ENCODE assay signal across 25 cellular contexts in the genomic region with DNA sequence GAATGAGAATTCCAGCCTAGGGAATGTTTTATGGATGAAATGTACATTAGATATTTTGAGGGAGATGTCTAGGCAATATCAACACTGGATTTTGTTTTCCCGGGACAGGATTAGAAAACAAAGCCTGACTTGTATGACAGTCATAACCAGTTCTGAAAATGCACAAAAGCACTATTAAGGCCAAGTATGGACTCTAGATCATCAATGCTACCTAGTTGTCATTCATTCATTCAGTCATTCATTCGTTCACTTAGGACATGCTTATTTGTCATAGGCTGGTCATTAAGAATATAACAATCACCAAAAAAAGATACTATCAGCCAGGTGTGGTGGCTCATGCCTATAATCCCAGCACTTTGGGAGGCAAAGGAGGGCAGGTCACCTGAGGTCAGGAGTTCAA.
A peak's percentile ranks its signal among the peaks of the same experiment; 100 is the strongest.
DNase-seq lines count a peak whose midpoint lies in the region; ATAC-seq, FAIRE-seq and TF ChIP-seq lines count a peak whose summit lies in the region.
"Had no signal": no experiment of that assay in that cellular context is flagged by ENCODE, and none has a peak within 500 bp of the region (broad histone marks: within the 10 kb centered on the region; RNA-seq: fewer than 3 reads in every experiment).

No MANE protein-coding gene starts in this region.

- H3F3A ChIP-seq in OCI-LY1 (ENCODE audit: insufficient read depth, low read length) (no peaks in the 10 kb centered on the region), SU-DHL-6 (ENCODE audit: insufficient read depth) (peaks cover 21% of the 10 kb centered on the region)

- BruUV-seq in K562 (replicated peaks; lab: Mats Ljungman, UMichigan), result no TSS peak

- WGBS in K562 (ENCODE audit: insufficient coverage, low coverage, missing lambda C conversion rate), result 3% methylated on average over 2 of the region's 2 CpGs

- H3K27me3 ChIP-seq in OCI-LY1 (ENCODE audit: insufficient read depth, low read length) (no peaks in the 10 kb centered on the region), SU-DHL-6 (ENCODE audit: low read length) (no peaks in the 10 kb centered on the region), K562 (ENCODE audit: control insufficient read depth in 2 of 2, insufficient read depth in 2 of 2, low read length in 2 of 2) (no peaks in the 10 kb centered on the region)
- H3K27me3 ChIP-seq: BE2C, BLaER1 had no signal

- H3K79me2 ChIP-seq in OCI-LY1 (ENCODE audit: insufficient read depth, low read length) (no peaks in the 10 kb centered on the region), SU-DHL-6 (ENCODE audit: insufficient read depth, low read length) (no peaks in the 10 kb centered on the region), K562 (ENCODE audit: control insufficient read depth, insufficient read depth, low read length) (no peaks in the 10 kb centered on the region)

- in situ Hi-C loops in K562 (cut with MboI), result no loop called here

- H3K9ac ChIP-seq in OCI-LY1 (ENCODE audit: low read length) (no peak overlapping the region), SU-DHL-6 (ENCODE audit: low read length) (no peak overlapping the region), K562 (ENCODE audit: insufficient read depth in 1 of 2, low read depth in 2 of 2, low read length in 2 of 2) (no peak overlapping the region)
- H3K9ac ChIP-seq: BLaER1 had no signal

- H4K20me1 ChIP-seq in OCI-LY1 (ENCODE audit: insufficient read depth, low read length), result no peaks in the 10 kb centered on the region
- H4K20me1 ChIP-seq in SU-DHL-6 (ENCODE audit: low read depth, low read length), result no peaks in the 10 kb centered on the region
- no peaks in the 10 kb centered on the region for H4K20me1 ChIP-seq in K562 (replicated peaks; ENCODE audit: control insufficient read depth, insufficient read depth, low read length)
- H4K20me1 ChIP-seq: BLaER1 had no signal

- H3K4me3 ChIP-seq in OCI-LY1 (ENCODE audit: low read depth, low read length, poor library complexity, severe bottlenecking) (no peak overlapping the region), SU-DHL-6 (ENCODE audit: insufficient read depth, low read length, poor library complexity, severe bottlenecking) (no peak overlapping the region), K562 (no peak overlapping the region)
- H3K4me3 ChIP-seq: BLaER1 had no signal

- H3K4me1 ChIP-seq in OCI-LY1 (ENCODE audit: insufficient read depth, low read length, severe bottlenecking) (peaks cover 75% of the 10 kb centered on the region), K562 (replicated peaks in 1 of 2; ENCODE audit: control insufficient read depth in 2 of 2, insufficient read depth in 2 of 2, low read length in 2 of 2) (no peaks in the 10 kb centered on the region)
- H3K4me1 ChIP-seq: BE2C had no signal

- TF ChIP-seq POLR2A in GM12892 (IDR thresholded peaks at IDR 0.05; ENCODE audit: low read depth, low read length), result no peak
- no peak for TF ChIP-seq POLR2A in K562 (conservative IDR thresholded peaks at IDR 0.05)

- H3K9me1 ChIP-seq in K562 (ENCODE audit: control insufficient read depth, insufficient read depth, low read length), result no peaks in the 10 kb centered on the region

- H3K9me3 ChIP-seq in OCI-LY1 (ENCODE audit: low read length) (peaks cover 4% of the 10 kb centered on the region; the same call in 1 of the 2 replicates), SU-DHL-6 (ENCODE audit: insufficient read depth, low read length) (no peaks in the 10 kb centered on the region), K562 (replicated peaks; ENCODE audit: control insufficient read depth, insufficient read depth, low read depth, low read length) (no peaks in the 10 kb centered on the region)
- H3K9me3 ChIP-seq: BE2C, BLaER1 had no signal

- ATAC-seq in K562, result no peak
- ATAC-seq in GM19467 (IDR thresholded peaks at IDR 0.05; ENCODE audit: unreplicated experiment), result no peak

- intact Hi-C loops in K562 (cut with micrococcal nuclease), result no loop called here

- peak; percentile 40 for FAIRE-seq in GM12892 (lab: Jason Lieb, UNC)
- no peak for FAIRE-seq in K562 (lab: Jason Lieb, UNC)
- FAIRE-seq in RCC 7860 (lab: Jason Lieb, UNC), result no peak
- FAIRE-seq: A204.1 had no signal

- no peaks in the 10 kb centered on the region for H3K9me2 ChIP-seq in OCI-LY1 (ENCODE audit: low read depth, low read length)
- no peaks in the 10 kb centered on the region for H3K9me2 ChIP-seq in SU-DHL-6 (replicated peaks; ENCODE audit: insufficient read depth, low read length)

- TF ChIP-seq EP300 in K562 (IDR thresholded peaks at IDR 0.05; ENCODE audit: low read length), result no peak

- peak overlapping the region; percentile 94 for H3K27ac ChIP-seq in OCI-LY1 (ENCODE audit: low read depth, low read length, poor library complexity, severe bottlenecking)
- H3K27ac ChIP-seq in SU-DHL-6 (ENCODE audit: low read depth, low read length), result peak overlapping the region; percentile 93; the same call in 1 of the 2 replicates
- no peak overlapping the region for H3K27ac ChIP-seq in K562 (ENCODE audit: extremely low read depth, low read depth, low read length)
- H3K27ac ChIP-seq: BLaER1 had no signal

- H2AFZ ChIP-seq in OCI-LY1 (ENCODE audit: low read length) (no peak overlapping the region), SU-DHL-6 (ENCODE audit: low read depth, low read length, severe bottlenecking) (no peak overlapping the region), K562 (ENCODE audit: low read depth, low read length) (no peak overlapping the region)

- CTCF ChIA-PET in K562 (lab: Yijun Ruan, JAX; ENCODE audit: low intra/inter-chr PET ratio), result no interaction called here

- H3K4me2 ChIP-seq in OCI-LY1 (ENCODE audit: low read length) (no peak overlapping the region), SU-DHL-6 (ENCODE audit: low read depth, low read length, poor library complexity, severe bottlenecking) (no peak overlapping the region), K562 (ENCODE audit: insufficient read depth, low read length) (no peak overlapping the region)
- H3K4me2 ChIP-seq: BLaER1 had no signal

- TF ChIP-seq RAD21 in K562 (CRISPR knock-in tag; conservative IDR thresholded peaks at IDR 0.05 in 1 of 2, IDR thresholded peaks at IDR 0.05 in 1 of 2), result no peak

- DNase-seq in GM12892 (ENCODE audit: insufficient read length) (no peak), K562 (ENCODE audit: extremely low read depth in 1 of 4, low spot score in 3 of 4) (no peak), NCI-H2029 (lab: John Stamatoyannopoulos, UW) (no peak), RCC 7860 (ENCODE audit: low spot score) (no peak), SHP77 (lab: John Stamatoyannopoulos, UW) (no peak)
- DNase-seq: 8988T; ACHN; BE2C; C1 segment of cervical spinal cord; CD4-positive, alpha-beta memory T cell; CD4-positive, CD25-positive, alpha-beta regulatory T cell; CD8-positive, alpha-beta memory T cell; COR-L47; DMS 273 treated with DMSO at 0.1 percent for 48 hours; DMS153; DMS53; DMS79; DND-41; EL; GDM1 had no signal

- H3K36me3 ChIP-seq in OCI-LY1 (ENCODE audit: insufficient read depth, low read length), result peaks cover 9% of the 10 kb centered on the region; the same call in 1 of the 2 replicates
- H3K36me3 ChIP-seq in SU-DHL-6 (ENCODE audit: low read length), result no peaks in the 10 kb centered on the region
- no peaks in the 10 kb centered on the region for H3K36me3 ChIP-seq in K562 (ENCODE audit: control insufficient read depth, insufficient read depth, low read length)
- H3K36me3 ChIP-seq: BE2C, BLaER1 had no signal

- no peak for TF ChIP-seq CTCF in OCI-LY1 (IDR thresholded peaks at IDR 0.05; ENCODE audit: low read length)
- no peak for TF ChIP-seq CTCF in SU-DHL-6 (IDR thresholded peaks at IDR 0.05; ENCODE audit: insufficient read depth, low read length, poor library complexity, severe bottlenecking)
- no peak for TF ChIP-seq CTCF in K562 (IDR thresholded peaks at IDR 0.05 in 2 of 3, conservative IDR thresholded peaks at IDR 0.05 in 1 of 3; ENCODE audit: insufficient read depth in 2 of 3, low read depth in 1 of 3, low read length in 3 of 3)

- POLR2A ChIA-PET in K562 (lab: Yijun Ruan, JAX), result no interaction called here

TF ChIP-seq in K562, 482 proteins besides CTCF, POLR2A, EP300 and RAD21:
- TF ChIP-seq SP2 (IDR thresholded peaks at IDR 0.05; ENCODE audit: extremely low read depth, low read depth, low read length, poor library complexity, severe bottlenecking) (no peak), ZNF24 (IDR thresholded peaks at IDR 0.05) (peak; percentile 38; the same call in 1 of the 2 replicates)
TF ChIP-seq in K562: peak in this region for 1.
